In genomic region chr17:30824356-30825145, GRCh38 we compare ENCODE assay signal across 8 cellular contexts. TPM values are rescaled to one million over a fixed set of nuclear protein-coding genes. Genes with fewer than 3 reads are reported as not detected.
DNase-seq lines count a peak whose midpoint lies in the region; ATAC-seq and TF ChIP-seq lines count a peak whose summit lies in the region.

Gene CRLF3 (minus strand): TSS chr17:30824692. CDS start chr17:30824651, 41 bp downstream.

- H3K9me2 ChIP-seq in OCI-LY1 (ENCODE audit: low read depth, low read length), result no peaks in the 10 kb centered on the region

- peak; percentile 98 for DNase-seq in DMS 273 (lab: John Stamatoyannopoulos, UW; ENCODE audit: unreplicated experiment)
- DNase-seq in HuH-7.5 (ENCODE audit: low spot score), result peak; percentile 85
- DNase-seq in activated CD8-positive, alpha-beta memory T cell treated with anti-CD3 and anti-CD28 coated beads, Interleukin-2, amount 50 U/mL, for 48 hours, result peak; percentile 93
- peak; percentile 89 for DNase-seq in epidermal melanocyte (ENCODE audit: insufficient read length, low spot score)
- peak; percentile 80 to 88 for DNase-seq in stimulated activated CD8-positive, alpha-beta memory T cell treated with anti-CD3 and anti-CD28 coated beads, Interleukin-2, amount 100 ng/mL, for 48 hours (ENCODE audit: low read depth in 2 of 2)

- peak within 1 kb of the TSS; percentile 94 for H3K9ac ChIP-seq in OCI-LY1 (ENCODE audit: low read length)

- peaks cover 47% of the 10 kb centered on the region for H3K79me2 ChIP-seq in OCI-LY1 (ENCODE audit: insufficient read depth, low read length)

- 0 out of 2 replicates have a peak, but pooled peaks cover 3% of the 10 kb centered on the region for H3F3A ChIP-seq in OCI-LY1 (ENCODE audit: insufficient read depth, low read length)

- H3K27me3 ChIP-seq in OCI-LY1 (ENCODE audit: insufficient read depth, low read length) (no peaks in the 10 kb centered on the region), mononuclear cell (ENCODE audit: insufficient read depth, low read length) (no peaks in the 10 kb centered on the region)

- peak within 1 kb of the TSS; percentile 88 for H3K4me3 ChIP-seq in OCI-LY1 (ENCODE audit: low read depth, low read length, poor library complexity, severe bottlenecking)
- H3K4me3 ChIP-seq in mononuclear cell (ENCODE audit: low read length), result peak within 1 kb of the TSS; percentile 97

- no peak within 1 kb of the TSS; the same call in 1 of the 2 replicates for H2AFZ ChIP-seq in OCI-LY1 (ENCODE audit: low read length)

- H3K4me1 ChIP-seq in OCI-LY1 (ENCODE audit: insufficient read depth, low read length, severe bottlenecking), result peaks cover 48% of the 10 kb centered on the region
- H3K4me1 ChIP-seq in mononuclear cell (ENCODE audit: insufficient read depth, low read length), result peaks cover 40% of the 10 kb centered on the region

- peak within 1 kb of the TSS; percentile 94 for H3K27ac ChIP-seq in OCI-LY1 (ENCODE audit: low read depth, low read length, poor library complexity, severe bottlenecking)

- H3K36me3 ChIP-seq in OCI-LY1 (ENCODE audit: insufficient read depth, low read length), result peaks cover 6% of the 10 kb centered on the region

- peak within 1 kb of the TSS; percentile 83 for H3K4me2 ChIP-seq in OCI-LY1 (ENCODE audit: low read length)

- H3K9me3 ChIP-seq in OCI-LY1 (ENCODE audit: low read length) (no peaks in the 10 kb centered on the region), mononuclear cell (ENCODE audit: low read depth, low read length) (no peaks in the 10 kb centered on the region)

- peak; percentile 77 for ATAC-seq in GM21515 (IDR thresholded peaks at IDR 0.05; ENCODE audit: unreplicated experiment)

- no peaks in the 10 kb centered on the region for H4K20me1 ChIP-seq in OCI-LY1 (ENCODE audit: insufficient read depth, low read length)

- TF ChIP-seq CTCF in OCI-LY1 (IDR thresholded peaks at IDR 0.05; ENCODE audit: low read length), result peak; percentile 71

RNA-seq across cellular contexts. Expression of gene CRLF3, which starts in this region (rescaled TPM):
- 75.0 TPM for total RNA-seq in mononuclear cell

Comparison
In these comparisons a context has a peak if more than half of its experiments do, and no peak if none do; other contexts are left out.
1. Peak in every context shown above with its lines: DNase-seq, ATAC-seq, H3K4me3 ChIP-seq and H3K27ac ChIP-seq.